ENCODE assay signal across 9 cellular contexts in the genomic region with DNA sequence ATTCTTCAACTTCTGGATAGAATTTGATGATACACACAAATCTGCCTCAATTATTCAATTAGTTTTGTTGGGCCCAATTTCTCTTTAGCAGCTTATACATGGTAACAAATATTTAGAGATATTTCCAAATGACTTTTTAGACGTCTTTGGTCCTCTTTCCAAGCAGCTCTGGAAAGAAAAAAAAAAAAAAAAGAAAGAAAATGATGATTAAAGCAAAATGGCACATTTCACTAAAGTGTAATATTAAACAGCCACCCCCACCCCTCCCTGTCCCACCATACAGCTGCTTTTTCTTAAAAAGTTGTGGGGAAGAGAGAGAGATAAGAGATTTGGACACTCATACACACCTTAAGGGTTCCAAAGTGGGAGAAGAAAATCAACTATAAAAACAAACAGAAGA. TPM values are rescaled to one million over a fixed set of nuclear protein-coding genes. Genes with fewer than 3 reads are reported as not detected.
DNase-seq lines count a peak whose midpoint lies in the region; ATAC-seq and TF ChIP-seq lines count a peak whose summit lies in the region.
"Had no signal": no experiment of that assay in that cellular context is flagged by ENCODE, and none has a peak within 500 bp of the region (broad histone marks: within the 10 kb centered on the region; RNA-seq: fewer than 3 reads in every experiment).

No MANE protein-coding gene starts in this region.

- no peak overlapping the region for H2AK5ac ChIP-seq in mesenchymal stem cell (ENCODE audit: low read length, severe bottlenecking)

- H3K4me1 ChIP-seq in heart left ventricle: peaks cover 0 to 27% (median 11%) of the 10 kb centered on the region in 12 donors
- peaks cover 1% of the 10 kb centered on the region for H3K4me1 ChIP-seq in mesenchymal stem cell (ENCODE audit: control insufficient read depth, insufficient read depth, low read depth, low read length)
- peaks cover 12 to 16% (median 13%) of the 10 kb centered on the region in 4 donors for H3K4me1 ChIP-seq in upper lobe of left lung

- H3K36me3 ChIP-seq in heart left ventricle (peaks cover 0 to 19% (median 8%) of the 10 kb centered on the region in 9 donors), mesenchymal stem cell (ENCODE audit: control insufficient read depth in 1 of 2, insufficient read depth in 2 of 2, low read depth in 1 of 2, low read length in 2 of 2) (no peaks in the 10 kb centered on the region), upper lobe of left lung (peaks cover 0 to 4% (median 0%) of the 10 kb centered on the region in 4 donors)

- H3K4me2 ChIP-seq in mesenchymal stem cell (ENCODE audit: low read length, poor library complexity, severe bottlenecking): peak overlapping the region; percentile 81

- no peak for TF ChIP-seq POLR2A in heart left ventricle (IDR thresholded peaks at IDR 0.05)
- no peak for TF ChIP-seq POLR2A in upper lobe of left lung (IDR thresholded peaks at IDR 0.05)

- H3K4me3 Mint-ChIP-seq in brain: peak overlapping the region; percentile 99 to 100 (median 100)

- peaks cover 4% of the 10 kb centered on the region for H3K36me3 Mint-ChIP-seq in brain

- H3K9me3 ChIP-seq in heart left ventricle: no peaks in the 10 kb centered on the region
- H3K9me3 ChIP-seq in mesenchymal stem cell (ENCODE audit: control insufficient read depth, low read length): no peaks in the 10 kb centered on the region
- no peaks in the 10 kb centered on the region for H3K9me3 ChIP-seq in upper lobe of left lung

- peaks cover 62% of the 10 kb centered on the region for H3K4me1 Mint-ChIP-seq in brain

- no peak overlapping the region for H3K23ac ChIP-seq in mesenchymal stem cell (ENCODE audit: low read length in 2 of 2)

- DNase-seq in heart left ventricle (no peak), Right ventricle myocardium inferior (ENCODE audit: missing footprints) (no peak), mesenchymal stem cell (no peak), upper lobe of left lung (no peak)
- DNase-seq: left colon had no signal

- WGBS in heart left ventricle, 4 donors: 53 to 57% (median 56%) methylated on average over 1 of the region's 1 CpG
- WGBS in mesenchymal stem cell: no CpG with 5 or more reads among the region's 1 CpG
- 50% methylated on average over 1 of the region's 1 CpG for WGBS in upper lobe of left lung, 2 donors

- TF ChIP-seq EP300 in upper lobe of left lung (IDR thresholded peaks at IDR 0.05): no peak

- no peak overlapping the region for H2BK120ac ChIP-seq in mesenchymal stem cell (ENCODE audit: low read depth, low read length)

- TF ChIP-seq CTCF in heart left ventricle (IDR thresholded peaks at IDR 0.05): no peak
- no peak for TF ChIP-seq CTCF in brain (conservative IDR thresholded peaks at IDR 0.05)
- TF ChIP-seq CTCF in upper lobe of left lung (IDR thresholded peaks at IDR 0.05): no peak

- H3K18ac ChIP-seq in mesenchymal stem cell (ENCODE audit: low read depth in 1 of 2, low read length in 2 of 2): no peak overlapping the region

- H2BK15ac ChIP-seq in mesenchymal stem cell (ENCODE audit: low read depth, poor library complexity, severe bottlenecking): no peak overlapping the region

- no peaks in the 10 kb centered on the region for H3K27me3 ChIP-seq in heart left ventricle
- no peaks in the 10 kb centered on the region for H3K27me3 ChIP-seq in mesenchymal stem cell (ENCODE audit: control insufficient read depth in 1 of 2, insufficient read depth in 1 of 2, low read length in 2 of 2)
- no peaks in the 10 kb centered on the region for H3K27me3 ChIP-seq in upper lobe of left lung

- no peak overlapping the region for H3K14ac ChIP-seq in mesenchymal stem cell (ENCODE audit: low read length in 2 of 2)

- peaks cover 9% of the 10 kb centered on the region for H3K79me1 ChIP-seq in mesenchymal stem cell (replicated peaks; ENCODE audit: low read length, poor library complexity, severe bottlenecking)

- no peak overlapping the region for H4K91ac ChIP-seq in mesenchymal stem cell (ENCODE audit: low read length)

- no peak overlapping the region for H2BK12ac ChIP-seq in mesenchymal stem cell (ENCODE audit: low read length in 2 of 2)

- intact Hi-C loops in heart left ventricle (cut with DNase I): loop anchor here in 4 of 10 donors (5.0 to 10.0 kb wide), 4 partner anchors 51 to 309 kb away; partner anchors contain the start of genes SLC19A2 (in 2 of the 4) and SCYL3 (in 1 of the 4)
- intact Hi-C loops in Right ventricle myocardium inferior (cut with DNase I): loop anchor here (2.0 kb wide), 1 partner anchor 193 kb away; no protein-coding TSS in a partner anchor

- H3K4ac ChIP-seq in mesenchymal stem cell (ENCODE audit: low read depth in 1 of 2, low read length in 2 of 2): no peak overlapping the region

- H2AFZ ChIP-seq in mesenchymal stem cell (ENCODE audit: low read depth, low read length): no peak overlapping the region

- no peak overlapping the region for H2BK5ac ChIP-seq in mesenchymal stem cell (ENCODE audit: low read depth, low read length, poor library complexity, severe bottlenecking)

- no peak overlapping the region for H4K8ac ChIP-seq in mesenchymal stem cell (ENCODE audit: low read length)

- H3K9me3 Mint-ChIP-seq in brain: peaks cover 0 to 2% (median 0%) of the 10 kb centered on the region in 5 experiments

- peak overlapping the region; percentile 96 for H3K9ac ChIP-seq in mesenchymal stem cell (ENCODE audit: low read length)

- peaks cover 7% of the 10 kb centered on the region for H3K27me3 Mint-ChIP-seq in brain

- H3K4me3 ChIP-seq in heart left ventricle (peak overlapping the region in 10 of 12 donors; percentile 63 to 84 (median 69)), mesenchymal stem cell (ENCODE audit: insufficient read depth in 1 of 2, low read depth in 1 of 2, low read length in 2 of 2) (peak overlapping the region in 1 of 2 experiments; percentile 97), upper lobe of left lung (peak overlapping the region in 3 of 4 donors; percentile 63 to 87 (median 78))

- peak overlapping the region; percentile 99 to 100 (median 100) for H3K27ac Mint-ChIP-seq in brain

- H3K27ac ChIP-seq in heart left ventricle (peak overlapping the region in 6 of 12 donors; percentile 88 to 97 (median 90)), mesenchymal stem cell (ENCODE audit: low read length, poor library complexity, severe bottlenecking) (no peak overlapping the region), upper lobe of left lung (peak overlapping the region in 2 of 4 donors; percentile 90 to 94)

- ATAC-seq in heart left ventricle (no peak), Right ventricle myocardium inferior (no peak), upper lobe of left lung (ENCODE audit: low FRiP score in 2 of 2) (no peak), GM19463 (IDR thresholded peaks at IDR 0.05; ENCODE audit: unreplicated experiment) (no peak), HG02588 (IDR thresholded peaks at IDR 0.05; ENCODE audit: unreplicated experiment) (no peak), GM18870 (IDR thresholded peaks at IDR 0.05; ENCODE audit: unreplicated experiment) (no peak)

RNA-seq across cellular contexts. Expression of gene METTL18, which starts 1.0 kb away (rescaled TPM):
- total RNA-seq in heart left ventricle (1 to 10 TPM; 2.0 to 8.2 (median 6.0) TPM), Right ventricle myocardium inferior (6.5 TPM), upper lobe of left lung (1 to 10 TPM in 5 of 6 donors, under 1 TPM in 1; 0.44 to 7.5 (median 4.9) TPM)
- polyA plus RNA-seq in heart left ventricle (1 to 10 TPM; 5.7 to 6.3 TPM), brain (ENCODE audit: insufficient read depth, low read depth, low replicate concordance) (2.4 TPM)
- polyA plus RNA-seq in mesenchymal stem cell (2013, experiment 1 of 2): 3.0 TPM
- polyA plus RNA-seq in mesenchymal stem cell (2013, experiment 2 of 2): 3.0 TPM

RNA-seq across cellular contexts. Expression of gene SELE, which starts 59.9 kb away (rescaled TPM):
- total RNA-seq in heart left ventricle (10 to 100 TPM in 2 of 9 donors, 1 to 10 TPM in 4, under 1 TPM in 3; 0.63 to 21.5 (median 2.2) TPM), Right ventricle myocardium inferior (0.87 TPM), upper lobe of left lung (1 to 10 TPM in 1 of 6 donors, under 1 TPM in 4, not detected in 1; 0.20 to 8.5 (median 0.34) TPM)
- polyA plus RNA-seq in heart left ventricle (1 to 10 TPM; 2.4 to 3.3 TPM), brain (ENCODE audit: insufficient read depth, low read depth, low replicate concordance) (0.20 TPM)
- polyA plus RNA-seq in mesenchymal stem cell (2013, experiment 1 of 2): not detected
- not detected for polyA plus RNA-seq in mesenchymal stem cell (2013, experiment 2 of 2)
